Comparison of ENCODE assay signal across 11 cellular contexts in the genomic region with DNA sequence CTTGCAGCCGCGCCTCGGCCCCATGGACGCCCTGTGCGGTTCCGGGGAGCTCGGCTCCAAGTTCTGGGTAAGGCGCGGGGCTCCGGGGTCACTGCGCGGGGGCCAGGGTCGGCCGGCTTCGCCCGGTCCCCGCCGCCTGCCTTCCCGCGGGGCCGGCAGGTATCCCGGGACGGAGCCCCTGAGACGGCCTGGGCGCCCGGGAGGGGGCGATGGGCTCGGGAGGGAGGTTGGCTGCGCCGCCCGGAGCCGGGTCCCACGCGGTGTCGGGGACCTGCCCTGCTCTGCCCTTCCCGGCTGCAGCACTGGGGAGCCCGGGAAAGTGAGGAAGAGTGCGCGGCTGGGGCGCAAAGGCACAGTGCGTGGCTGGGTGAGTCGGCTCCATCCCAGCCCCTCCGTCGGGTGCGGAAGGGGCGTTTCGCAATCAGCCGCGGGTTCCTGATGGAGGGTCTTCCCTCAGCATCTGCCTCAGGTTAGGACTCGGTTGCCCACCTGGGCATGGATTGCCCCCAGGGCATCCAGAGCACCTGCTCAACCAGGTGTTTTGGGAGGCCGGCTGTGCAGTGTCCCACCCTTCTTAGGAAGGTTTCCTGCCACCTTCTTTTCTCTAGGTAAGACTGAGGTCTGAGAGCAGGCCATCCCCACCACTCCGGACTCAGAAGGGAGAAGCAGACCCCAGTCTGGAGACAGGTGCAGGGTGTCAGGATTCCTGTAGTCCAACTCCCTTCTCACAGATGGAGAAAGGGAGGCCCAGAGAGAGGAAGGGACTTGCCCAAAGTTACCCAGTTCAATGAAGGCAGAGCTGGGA. TPM values are rescaled to one million over a fixed set of nuclear protein-coding genes. Genes with fewer than 3 reads are reported as not detected.
DNase-seq lines count a peak whose midpoint lies in the region; ATAC-seq, FAIRE-seq and TF ChIP-seq lines count a peak whose summit lies in the region.
"Had no signal": no experiment of that assay in that cellular context is flagged by ENCODE, and none has a peak within 500 bp of the region (broad histone marks: within the 10 kb centered on the region; RNA-seq: fewer than 3 reads in every experiment).

No MANE protein-coding gene starts in this region.

- no peak for DNase-seq in HCT116 (ENCODE audit: low read depth, low spot score)
- DNase-seq in GM12878 (ENCODE audit: low read depth, low spot score): no peak
- DNase-seq in iPS-NIHi11 (ENCODE audit: low spot score): peak; percentile 70
- DNase-seq in spleen: no peak
- DNase-seq in activated CD4-positive, CD25-positive, alpha-beta regulatory T cell (lab: John Stamatoyannopoulos, UW): no peak
- DNase-seq in GF-D8 (lab: John Stamatoyannopoulos, UW): no peak
- DNase-seq: NCI-H1092 treated with DMSO at 0.1 percent for 48 hours had no signal

- TF ChIP-seq CTCF in HCT116 (IDR thresholded peaks at IDR 0.05 in 2 of 3, conservative IDR thresholded peaks at IDR 0.05 in 1 of 3; ENCODE audit: borderline replicate concordance in 1 of 3, insufficient read depth in 1 of 3, low read depth in 2 of 3, low read length in 2 of 3) (peak in 2 of 3 experiments; percentile 17 to 19; a peak in 1 of 6 replicates), GM12878 (IDR thresholded peaks at IDR 0.05 in 2 of 3, conservative IDR thresholded peaks at IDR 0.05 in 1 of 3; ENCODE audit: control insufficient read depth in 2 of 3, extremely low read depth in 1 of 3, insufficient read depth in 1 of 3, low read depth in 3 of 3, low read length in 3 of 3) (no peak), spleen (IDR thresholded peaks at IDR 0.05 in 8 of 11, conservative IDR thresholded peaks at IDR 0.05 in 3 of 11) (no peak)

- SMC1A ChIA-PET in GM12878 (lab: Charles Lee; ENCODE audit: uncharacterized antibody, unreplicated experiment): interaction anchor here (1.0 to 3.8 kb wide), 4 partner anchors 8 to 518 kb away, joined by 3 to 17 read pairs (median 4); partner anchors contain the start of gene NME1

- WGBS in GM12878 (ENCODE audit: insufficient coverage, insufficient replicate concordance, low lambda C conversion rate, missing lambda C conversion rate): 22% methylated on average over 47 of the region's 52 CpGs
- WGBS in spleen, 5 donors: 6 to 27% (median 6%) methylated on average over 7 to 52 of the region's 52 CpGs

- no peak for TF ChIP-seq POLR2A in HCT116 (IDR thresholded peaks at IDR 0.05; ENCODE audit: borderline replicate concordance, extremely low read depth, insufficient read depth, insufficient read length)
- no peak for TF ChIP-seq POLR2A in GM12878 (IDR thresholded peaks at IDR 0.05; ENCODE audit: low read depth, low read length)
- no peak for TF ChIP-seq POLR2A in spleen (IDR thresholded peaks at IDR 0.05)

- H3K27ac ChIP-seq in HCT116 (ENCODE audit: low read depth, low read length): peak overlapping the region; percentile 82
- H3K27ac ChIP-seq in GM12878 (ENCODE audit: control insufficient read depth, insufficient read depth): no peak overlapping the region
- peak overlapping the region in 4 of 8 donors; percentile 18 to 66 (median 58) for H3K27ac ChIP-seq in spleen

- in situ Hi-C loops in GM12878 (cut with MboI): no loop called here

- no peaks in the 10 kb centered on the region for H3K9me2 ChIP-seq in HCT116 (ENCODE audit: insufficient read depth)

- H3K4me1 ChIP-seq in HCT116 (ENCODE audit: control insufficient read depth in 1 of 2, insufficient read depth in 2 of 2, low read length in 2 of 2): peaks cover 66 to 95% of the 10 kb centered on the region in 2 experiments
- peaks cover 15% of the 10 kb centered on the region for H3K4me1 ChIP-seq in GM12878 (ENCODE audit: control insufficient read depth, insufficient read depth, low read length)
- peaks cover 17 to 90% (median 51%) of the 10 kb centered on the region in 6 donors for H3K4me1 ChIP-seq in spleen

- no peaks in the 10 kb centered on the region for H4K20me1 ChIP-seq in HCT116 (ENCODE audit: insufficient read depth)
- no peaks in the 10 kb centered on the region for H4K20me1 ChIP-seq in GM12878 (ENCODE audit: control insufficient read depth, insufficient read depth)

- BruUV-seq in HCT116 (replicated peaks; lab: Mats Ljungman, UMichigan) (no TSS peak), GM12878 (replicated peaks; lab: Mats Ljungman, UMichigan) (no TSS peak)

- H3K27me3 ChIP-seq in HCT116 (ENCODE audit: insufficient read depth, low read length) (no peaks in the 10 kb centered on the region), GM12878 (replicated peaks in 1 of 2; ENCODE audit: control insufficient read depth in 2 of 2, insufficient read depth in 2 of 2, low read length in 1 of 2) (no peaks in the 10 kb centered on the region; a peak in 2 of 4 replicates), spleen (replicated peaks in 1 of 7) (peaks cover 0 to 82% (median 21%) of the 10 kb centered on the region in 7 donors)

- H3K36me3 ChIP-seq in HCT116 (ENCODE audit: control insufficient read depth in 1 of 2, insufficient read depth in 2 of 2, low read length in 2 of 2) (no peaks in the 10 kb centered on the region), GM12878 (ENCODE audit: control insufficient read depth in 2 of 2, insufficient read depth in 2 of 2, low read length in 1 of 2) (no peaks in the 10 kb centered on the region), spleen (no peaks in the 10 kb centered on the region)

- TF ChIP-seq RAD21 in HCT116 (IDR thresholded peaks at IDR 0.05; ENCODE audit: low read depth) (no peak), GM12878 (IDR thresholded peaks at IDR 0.05; ENCODE audit: insufficient read depth, low read depth, low read length) (no peak)

- intact Hi-C loops in HCT116 (cut with micrococcal nuclease): loop anchor here (10.0 kb wide), 1 partner anchor 230 kb away; the partner anchor contains the start of gene TOB1
- intact Hi-C loops in GM12878 (cut with micrococcal nuclease; ENCODE audit: unreplicated experiment): no loop called here
- intact Hi-C loops in spleen (cut with DNase I; ENCODE audit: low total_unique reads): no loop called here

- no peak for TF ChIP-seq EP300 in GM12878 (IDR thresholded peaks at IDR 0.05; ENCODE audit: borderline replicate concordance in 1 of 2, control insufficient read depth in 1 of 2, low read depth in 2 of 2, low read length in 2 of 2)

- ATAC-seq in HCT116: peak; percentile 6
- ATAC-seq in GM12878: peak; percentile 2; the same call in 2 of the 3 replicates
- ATAC-seq in HG03139 (IDR thresholded peaks at IDR 0.05; ENCODE audit: unreplicated experiment): no peak
- no peak for ATAC-seq in HG03378 (IDR thresholded peaks at IDR 0.05; ENCODE audit: unreplicated experiment)

- H3K4me3 ChIP-seq in HCT116 (replicated peaks in 1 of 2; ENCODE audit: low read depth in 1 of 2, low read length in 2 of 2) (peak overlapping the region; percentile 69 to 72), GM12878 (peak overlapping the region; percentile 29; the same call in 1 of the 2 replicates), spleen (peak overlapping the region; percentile 25 to 68 (median 34))

- no peaks in the 10 kb centered on the region for H3K9me3 ChIP-seq in HCT116 (ENCODE audit: control insufficient read depth in 1 of 2, insufficient read depth in 1 of 2, low read depth in 1 of 2, low read length in 2 of 2)
- no peaks in the 10 kb centered on the region for H3K9me3 ChIP-seq in GM12878 (replicated peaks; ENCODE audit: control insufficient read depth, insufficient read depth, low read length)
- H3K9me3 ChIP-seq in spleen: no peaks in the 10 kb centered on the region

- H3K4me2 ChIP-seq in HCT116 (ENCODE audit: low read length) (peak overlapping the region; percentile 87), GM12878 (ENCODE audit: control insufficient read depth, insufficient read depth) (peak overlapping the region; percentile 5; the same call in 1 of the 2 replicates)

- H3K79me2 ChIP-seq in HCT116 (ENCODE audit: insufficient read depth, low read length): peaks cover 28% of the 10 kb centered on the region
- H3K79me2 ChIP-seq in GM12878 (ENCODE audit: control insufficient read depth, insufficient read depth, low read length): no peaks in the 10 kb centered on the region; the same call in 1 of the 2 replicates

- H3K9ac ChIP-seq in HCT116 (ENCODE audit: low read length): peak overlapping the region; percentile 81
- no peak overlapping the region for H3K9ac ChIP-seq in GM12878 (ENCODE audit: control insufficient read depth, insufficient read depth, low read length)

- no peak for FAIRE-seq in GM12878 (lab: Jason Lieb, UNC)
- FAIRE-seq: endometrium, TTC549 had no signal

- H2AFZ ChIP-seq in HCT116 (ENCODE audit: low read depth, low read length, poor library complexity, severe bottlenecking): no peak overlapping the region
- no peak overlapping the region for H2AFZ ChIP-seq in GM12878 (ENCODE audit: control insufficient read depth, low read depth, low read length)

- CTCF ChIA-PET in HCT116 (lab: Charles Lee): interaction anchor here (5.1 kb wide), 1 partner anchor 10 kb away, joined by 34 read pairs; no protein-coding TSS in a partner anchor
- CTCF ChIA-PET in GM12878 (lab: Yijun Ruan, JAX): interaction anchor here (0.7 to 17.1 kb wide), 3 partner anchors 7 to 60 kb away, joined by 4 to 211 read pairs (median 70); no protein-coding TSS in a partner anchor

- RAD21 ChIA-PET in HCT116 (lab: Charles Lee; ENCODE audit: low non-redundant PET in 1 of 2, low total read pairs in 2 of 2, uncharacterized antibody in 2 of 2, unreplicated experiment in 2 of 2) (interaction anchor here in 1 of 2 experiments (0.6 to 0.7 kb wide), 2 partner anchors 51 to 501 kb away, joined by 3 to 4 read pairs; no protein-coding TSS in a partner anchor), GM12878 (lab: Charles Lee; ENCODE audit: unreplicated experiment) (interaction anchor here (0.6 to 1.0 kb wide), 2 partner anchors 58 to 70 kb away, joined by 3 read pairs; no protein-coding TSS in a partner anchor)

- POLR2A ChIA-PET in HCT116 (lab: Charles Lee): interaction anchor here (1.7 to 5.3 kb wide), 2 partner anchors 25 to 50 kb away, joined by 6 to 59 read pairs; no protein-coding TSS in a partner anchor
- POLR2A ChIA-PET in GM12878 (lab: Charles Lee): interaction anchor here (0.5 kb wide), 1 partner anchor 16 kb away, joined by 3 read pairs; no protein-coding TSS in a partner anchor

RNA-seq across cellular contexts. Expression of gene ABCC3, which starts 0.4 kb away (rescaled TPM):
- total RNA-seq in HCT116 (2021; ENCODE audit: unreplicated experiment) (66.2 TPM), GM12878 (2014; rRNA removed) (not detected in 2 replicates), GM12878 (2014; rRNA removed; fragmentation: Illumina TruSeq; extraction: Trizol) (not detected in 2 replicates), GM12878 (2021) (1.1 and 1.5 TPM in 2 replicates), spleen (10 to 100 TPM; 28.4 to 37.1 (median 32.0) TPM)
- 40.1 and 55.8 TPM in 2 replicates for polyA plus RNA-seq in HCT116 (2012)
- total RNA-seq in GM12878 (2013; cell fraction: nucleolus; rRNA removed): 9.8 and 12.0 TPM in 2 replicates
- polyA plus RNA-seq in GM12878 (2011; ENCODE audit: low read depth): not detected
- polyA plus RNA-seq in GM12878 (2011; rRNA removed) (1.9 and 2.3 TPM in 2 replicates), GM12878 (2014; fragmentation: Illumina TruSeq; extraction: Trizol) (0.21 TPM in 1 of 2 replicates, not detected in the other), GM12878 (2014; fragmentation: Nextera tagmentation; extraction: Ambion mirVana) (not detected), GM12878 (2014; rRNA removed) (0.10 TPM in 1 of 2 replicates, not detected in the other), GM12878 (2016; fragmentation: Nextera tagmentation; extraction: Ambion mirVana) (under 1 TPM in 1 of 2 experiments, not detected in 1; 0.32 TPM), spleen (10 to 100 TPM in 2 of 3 donors, 1 to 10 TPM in 1; 8.6 to 16.6 (median 15.2) TPM)
- 1.4 and 1.5 TPM in 2 replicates for polyA plus RNA-seq in GM12878 (2011; cell fraction: cytosol; rRNA removed)
- polyA plus RNA-seq in GM12878 (2011; cell fraction: nucleus; rRNA removed): 8.8 and 12.3 TPM in 2 replicates
- polyA plus RNA-seq in GM12878 (2012): 0.13 and 0.61 TPM in 2 replicates
- 3.2 and 4.8 TPM in 2 replicates for polyA minus RNA-seq in GM12878 (2011; rRNA and poly(A)+ RNA removed)
- polyA minus RNA-seq in GM12878 (2011; cell fraction: cytosol; rRNA and poly(A)+ RNA removed): 1.2 and 1.5 TPM in 2 replicates
- 3.7 and 4.8 TPM in 2 replicates for polyA minus RNA-seq in GM12878 (2011; cell fraction: nucleus; rRNA and poly(A)+ RNA removed)

Comparison
In these comparisons a context has a peak if more than half of its experiments do, and no peak if none do; other contexts are left out.
1. ATAC-seq: peak in HCT116 (single experiment) and GM12878 (single experiment); none in HG03139 (single experiment) and HG03378 (single experiment).
2. CTCF ChIP-seq: peak in HCT116 (2 of 3); none in GM12878 (0 of 3) and spleen (0 of 11).
3. Of the 18 proteins assayed by ChIP-seq in both GM12878 and HCT116: peak only in GM12878: none; only in HCT116: CTCF; in both: none; in neither: 17.
4. Peak in every context shown above with its lines, with median percentiles within 50 percentile points of each other: H3K4me3 ChIP-seq.